Comparison of ENCODE assay signal across 22 cellular contexts in genomic region chrX:40632199-40632598, GRCh38. TPM values are rescaled to one million over a fixed set of nuclear protein-coding genes. Genes with fewer than 3 reads are reported as not detected.
"Had no signal": no experiment of that assay in that cellular context is flagged by ENCODE, and none has a peak within 500 bp of the region (broad histone marks: within the 10 kb centered on the region; RNA-seq: fewer than 3 reads in every experiment).

No MANE protein-coding gene starts in this region.

- H3K4me3 ChIP-seq: ascending aorta had no signal

- H3K9me3 ChIP-seq: ascending aorta had no signal

- DNase-seq: activated CD4-positive, alpha-beta T cell treated with anti-CD3 and anti-CD28 coated beads, Interleukin-2, amount 10 ng/mL, durations not matched to agents 7 days and 5 days; activated gamma-delta T cell treated with Interleukin-2 at 50 U/mL for 16 hours; activated T-cell treated with anti-CD3 and anti-CD28 coated beads, Interleukin-2, amount 50 U/mL, for 4 hours; dermis blood vessel endothelial cell; effector memory CD8-positive, alpha-beta T cell; foreskin keratinocyte; glutamatergic neuron; hypothalamus; kidney; left ventricle myocardium superior; mesendoderm; nucleus accumbens; posterior cingulate gyrus; retina; stimulated activated naive CD4-positive, alpha-beta T cell; T-helper 17 cell had no signal

- H3K27me3 ChIP-seq: ascending aorta, foreskin keratinocyte had no signal

- H3K4me1 Mint-ChIP-seq: nephron had no signal

- H3K27me3 Mint-ChIP-seq: activated CD4-positive, alpha-beta T cell treated with anti-CD3 and anti-CD28 coated beads, Interleukin-2, amount 10 ng/mL, durations not matched to agents 7 days and 5 days; effector memory CD8-positive, alpha-beta T cell; T-helper 17 cell; type B pancreatic cell had no signal

- H3K27ac ChIP-seq: ascending aorta, foreskin keratinocyte had no signal

- H3K9me3 Mint-ChIP-seq: activated CD4-positive, alpha-beta T cell treated with anti-CD3 and anti-CD28 coated beads, Interleukin-2, amount 10 ng/mL, durations not matched to agents 7 days and 5 days; activated T-cell treated with anti-CD3 and anti-CD28 coated beads, Interleukin-2, amount 50 U/mL, for 4 hours; effector memory CD8-positive, alpha-beta T cell; nephron; type B pancreatic cell had no signal

- H3K4me1 ChIP-seq: ascending aorta, foreskin keratinocyte had no signal

- H3K4me3 Mint-ChIP-seq: activated CD4-positive, alpha-beta T cell treated with anti-CD3 and anti-CD28 coated beads, Interleukin-2, amount 10 ng/mL, durations not matched to agents 7 days and 5 days; activated T-cell treated with anti-CD3 and anti-CD28 coated beads, Interleukin-2, amount 50 U/mL, for 4 hours; effector memory CD8-positive, alpha-beta T cell; nephron; T-helper 17 cell; type B pancreatic cell had no signal

- ATAC-seq: activated T-cell treated with anti-CD3 and anti-CD28 coated beads, Interleukin-2, amount 50 U/mL, for 4 hours; effector memory CD8-positive, alpha-beta T cell; foreskin keratinocyte; left ventricle myocardium superior; T-helper 17 cell had no signal

- H3K27ac Mint-ChIP-seq: activated CD4-positive, alpha-beta T cell treated with anti-CD3 and anti-CD28 coated beads, Interleukin-2, amount 10 ng/mL, durations not matched to agents 7 days and 5 days; nephron; type B pancreatic cell had no signal

RNA-seq across cellular contexts. Expression of gene MPC1L, which starts 9.0 kb away (rescaled TPM):
- total RNA-seq: activated CD4-positive, alpha-beta T cell treated with anti-CD3 and anti-CD28 coated beads, Interleukin-2, amount 10 ng/mL, durations not matched to agents 7 days and 5 days; activated T-cell treated with anti-CD3 and anti-CD28 coated beads, Interleukin-2, amount 50 U/mL, for 4 hours; ascending aorta; bronchial epithelial cell; cerebellum; dermis blood vessel endothelial cell; foreskin keratinocyte; kidney; left ventricle myocardium superior; T-helper 17 cell; temporal lobe had no signal
- polyA plus RNA-seq: foreskin keratinocyte had no signal
